Comparison of ENCODE assay signal across 1 cellular context in the genomic region with DNA sequence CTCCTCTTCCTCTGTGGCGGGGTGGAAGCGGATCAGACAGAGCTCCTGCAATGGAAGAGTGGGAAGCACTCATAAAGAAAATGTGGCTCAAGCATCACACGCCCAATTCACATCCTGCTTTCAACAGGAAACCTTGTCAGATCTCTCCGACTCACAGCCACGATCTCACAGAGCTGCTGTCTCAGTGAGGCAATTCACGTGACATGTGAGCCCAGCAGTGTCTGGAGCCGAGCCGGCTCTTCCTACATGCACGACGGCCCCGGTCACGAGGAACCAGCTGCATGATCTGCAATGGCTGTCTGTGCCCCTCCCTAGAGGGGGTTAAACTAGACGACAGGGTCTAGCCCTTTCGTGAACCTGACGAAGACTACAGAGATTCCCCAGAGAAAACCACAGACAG.
TF ChIP-seq lines count a peak whose summit lies in the region.

No MANE protein-coding gene starts in this region.

TF ChIP-seq in GM23338, 12 proteins besides CTCF, POLR2A, EP300 and RAD21 (continued from another document):
- TF ChIP-seq, protein P1, sequence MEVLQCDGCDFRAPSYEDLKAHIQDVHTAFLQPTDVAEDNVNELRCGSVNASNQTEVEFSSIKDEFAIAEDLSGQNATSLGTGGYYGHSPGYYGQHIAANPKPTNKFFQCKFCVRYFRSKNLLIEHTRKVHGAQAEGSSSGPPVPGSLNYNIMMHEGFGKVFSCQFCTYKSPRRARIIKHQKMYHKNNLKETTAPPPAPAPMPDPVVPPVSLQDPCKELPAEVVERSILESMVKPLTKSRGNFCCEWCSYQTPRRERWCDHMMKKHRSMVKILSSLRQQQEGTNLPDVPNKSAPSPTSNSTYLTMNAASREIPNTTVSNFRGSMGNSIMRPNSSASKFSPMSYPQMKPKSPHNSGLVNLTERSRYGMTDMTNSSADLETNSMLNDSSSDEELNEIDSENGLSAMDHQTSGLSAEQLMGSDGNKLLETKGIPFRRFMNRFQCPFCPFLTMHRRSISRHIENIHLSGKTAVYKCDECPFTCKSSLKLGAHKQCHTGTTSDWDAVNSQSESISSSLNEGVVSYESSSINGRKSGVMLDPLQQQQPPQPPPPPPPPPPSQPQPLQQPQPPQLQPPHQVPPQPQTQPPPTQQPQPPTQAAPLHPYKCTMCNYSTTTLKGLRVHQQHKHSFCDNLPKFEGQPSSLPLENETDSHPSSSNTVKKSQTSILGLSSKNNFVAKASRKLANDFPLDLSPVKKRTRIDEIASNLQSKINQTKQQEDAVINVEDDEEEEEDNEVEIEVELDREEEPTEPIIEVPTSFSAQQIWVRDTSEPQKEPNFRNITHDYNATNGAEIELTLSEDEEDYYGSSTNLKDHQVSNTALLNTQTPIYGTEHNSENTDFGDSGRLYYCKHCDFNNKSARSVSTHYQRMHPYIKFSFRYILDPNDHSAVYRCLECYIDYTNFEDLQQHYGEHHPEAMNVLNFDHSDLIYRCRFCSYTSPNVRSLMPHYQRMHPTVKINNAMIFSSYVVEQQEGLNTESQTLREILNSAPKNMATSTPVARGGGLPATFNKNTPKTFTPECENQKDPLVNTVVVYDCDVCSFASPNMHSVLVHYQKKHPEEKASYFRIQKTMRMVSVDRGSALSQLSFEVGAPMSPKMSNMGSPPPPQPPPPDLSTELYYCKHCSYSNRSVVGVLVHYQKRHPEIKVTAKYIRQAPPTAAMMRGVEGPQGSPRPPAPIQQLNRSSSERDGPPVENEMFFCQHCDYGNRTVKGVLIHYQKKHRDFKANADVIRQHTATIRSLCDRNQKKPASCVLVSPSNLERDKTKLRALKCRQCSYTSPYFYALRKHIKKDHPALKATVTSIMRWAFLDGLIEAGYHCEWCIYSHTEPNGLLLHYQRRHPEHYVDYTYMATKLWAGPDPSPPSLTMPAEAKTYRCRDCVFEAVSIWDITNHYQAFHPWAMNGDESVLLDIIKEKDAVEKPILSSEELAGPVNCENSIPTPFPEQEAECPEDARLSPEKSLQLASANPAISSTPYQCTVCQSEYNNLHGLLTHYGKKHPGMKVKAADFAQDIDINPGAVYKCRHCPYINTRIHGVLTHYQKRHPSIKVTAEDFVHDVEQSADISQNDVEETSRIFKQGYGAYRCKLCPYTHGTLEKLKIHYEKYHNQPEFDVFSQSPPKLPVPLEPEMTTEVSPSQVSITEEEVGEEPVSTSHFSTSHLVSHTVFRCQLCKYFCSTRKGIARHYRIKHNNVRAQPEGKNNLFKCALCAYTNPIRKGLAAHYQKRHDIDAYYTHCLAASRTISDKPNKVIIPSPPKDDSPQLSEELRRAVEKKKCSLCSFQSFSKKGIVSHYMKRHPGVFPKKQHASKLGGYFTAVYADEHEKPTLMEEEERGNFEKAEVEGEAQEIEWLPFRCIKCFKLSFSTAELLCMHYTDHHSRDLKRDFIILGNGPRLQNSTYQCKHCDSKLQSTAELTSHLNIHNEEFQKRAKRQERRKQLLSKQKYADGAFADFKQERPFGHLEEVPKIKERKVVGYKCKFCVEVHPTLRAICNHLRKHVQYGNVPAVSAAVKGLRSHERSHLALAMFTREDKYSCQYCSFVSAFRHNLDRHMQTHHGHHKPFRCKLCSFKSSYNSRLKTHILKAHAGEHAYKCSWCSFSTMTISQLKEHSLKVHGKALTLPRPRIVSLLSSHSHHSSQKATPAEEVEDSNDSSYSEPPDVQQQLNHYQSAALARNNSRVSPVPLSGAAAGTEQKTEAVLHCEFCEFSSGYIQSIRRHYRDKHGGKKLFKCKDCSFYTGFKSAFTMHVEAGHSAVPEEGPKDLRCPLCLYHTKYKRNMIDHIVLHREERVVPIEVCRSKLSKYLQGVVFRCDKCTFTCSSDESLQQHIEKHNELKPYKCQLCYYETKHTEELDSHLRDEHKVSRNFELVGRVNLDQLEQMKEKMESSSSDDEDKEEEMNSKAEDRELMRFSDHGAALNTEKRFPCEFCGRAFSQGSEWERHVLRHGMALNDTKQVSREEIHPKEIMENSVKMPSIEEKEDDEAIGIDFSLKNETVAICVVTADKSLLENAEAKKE (CRISPR knock-in tag; IDR thresholded peaks at IDR 0.05) = no peak
- no peak for TF ChIP-seq JUNB (IDR thresholded peaks at IDR 0.05; ENCODE audit: unreplicated experiment)
- TF ChIP-seq POLR2AphosphoS5 (IDR thresholded peaks at IDR 0.05; ENCODE audit: low read depth) = no peak
- no peak for TF ChIP-seq EZH2phosphoT487 (IDR thresholded peaks at IDR 0.05; ENCODE audit: unreplicated experiment)
- TF ChIP-seq EZH2 (IDR thresholded peaks at IDR 0.05; ENCODE audit: low read depth, unreplicated experiment) = no peak
- TF ChIP-seq ZNF331 (CRISPR knock-in tag; IDR thresholded peaks at IDR 0.05; ENCODE audit: low read depth) = no peak
- TF ChIP-seq NANOG (IDR thresholded peaks at IDR 0.05; ENCODE audit: borderline replicate concordance) = no peak
- TF ChIP-seq, protein P2, sequence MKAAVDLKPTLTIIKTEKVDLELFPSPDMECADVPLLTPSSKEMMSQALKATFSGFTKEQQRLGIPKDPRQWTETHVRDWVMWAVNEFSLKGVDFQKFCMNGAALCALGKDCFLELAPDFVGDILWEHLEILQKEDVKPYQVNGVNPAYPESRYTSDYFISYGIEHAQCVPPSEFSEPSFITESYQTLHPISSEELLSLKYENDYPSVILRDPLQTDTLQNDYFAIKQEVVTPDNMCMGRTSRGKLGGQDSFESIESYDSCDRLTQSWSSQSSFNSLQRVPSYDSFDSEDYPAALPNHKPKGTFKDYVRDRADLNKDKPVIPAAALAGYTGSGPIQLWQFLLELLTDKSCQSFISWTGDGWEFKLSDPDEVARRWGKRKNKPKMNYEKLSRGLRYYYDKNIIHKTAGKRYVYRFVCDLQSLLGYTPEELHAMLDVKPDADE (IDR thresholded peaks at IDR 0.05) = no peak
- no peak for TF ChIP-seq CREB1 (CRISPR knock-in tag; IDR thresholded peaks at IDR 0.05; ENCODE audit: low read depth)
